In the genomic region with DNA sequence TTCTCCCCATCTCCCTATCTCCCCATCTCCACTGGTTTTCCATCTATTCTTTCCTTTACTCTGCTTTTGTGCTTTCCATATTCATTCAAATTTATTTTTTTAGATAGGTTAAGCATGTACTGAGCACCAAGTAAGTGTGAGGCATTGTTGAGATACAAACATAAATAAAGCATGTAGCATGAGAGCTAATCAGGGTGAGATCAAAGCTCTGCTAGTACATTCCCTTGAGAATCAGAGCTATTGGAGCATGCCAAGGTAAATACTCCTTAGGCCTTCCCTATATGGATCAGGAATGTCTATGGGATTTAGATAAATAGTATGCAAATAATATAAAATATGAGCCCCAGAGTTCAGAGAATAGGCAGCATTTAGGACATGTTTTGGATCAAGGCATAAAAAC, we compare ENCODE assay signal across 15 cellular contexts. TPM values are rescaled to one million over a fixed set of nuclear protein-coding genes. Genes with fewer than 3 reads are reported as not detected.
DNase-seq lines count a peak whose midpoint lies in the region; ATAC-seq, FAIRE-seq and TF ChIP-seq lines count a peak whose summit lies in the region.
"Had no signal": no experiment of that assay in that cellular context is flagged by ENCODE, and none has a peak within 500 bp of the region (broad histone marks: within the 10 kb centered on the region; RNA-seq: fewer than 3 reads in every experiment).

No MANE protein-coding gene starts in this region.

- H3K4me3 ChIP-seq in stomach = no peak overlapping the region
- H3K4me3 ChIP-seq in trophoblast cell (ENCODE audit: low read depth, low read length) = no peak overlapping the region
- H3K4me3 ChIP-seq: colonic mucosa, GM23248 had no signal

- no peak overlapping the region for H4K8ac ChIP-seq in trophoblast cell (ENCODE audit: low read depth, low read length)

- H3K18ac ChIP-seq in trophoblast cell (ENCODE audit: low read length) = no peak overlapping the region

- DNase-seq in GM19239 (ENCODE audit: insufficient read length, low spot score) (no peak), NCI-H69 (lab: John Stamatoyannopoulos, UW) (peak; percentile 75), left kidney (ENCODE audit: low read depth, low spot score) (peak; percentile 27), stomach (no peak), trophoblast cell (no peak), COLO668 (lab: John Stamatoyannopoulos, UW; ENCODE audit: unreplicated experiment) (no peak)
- DNase-seq: activated CD8-positive, alpha-beta T cell treated with anti-CD3 and anti-CD28 coated beads for 36 hours; amygdala; colonic mucosa; GM23248; mesendoderm; NCI-H1417 treated with DMSO at 0.1 percent for 48 hours had no signal

- no peak overlapping the region for H3K23ac ChIP-seq in trophoblast cell (ENCODE audit: low read length)

- peaks cover 18 to 46% (median 34%) of the 10 kb centered on the region in 4 donors for H3K4me1 ChIP-seq in stomach
- no peaks in the 10 kb centered on the region for H3K4me1 ChIP-seq in trophoblast cell (ENCODE audit: control insufficient read depth in 1 of 2, insufficient read depth in 2 of 2, low read length in 2 of 2)

- H3K27me3 ChIP-seq in stomach = no peaks in the 10 kb centered on the region
- no peaks in the 10 kb centered on the region for H3K27me3 ChIP-seq in trophoblast cell (ENCODE audit: insufficient read depth, low read length)
- H3K27me3 ChIP-seq: colonic mucosa had no signal

- H3K9ac ChIP-seq in trophoblast cell (ENCODE audit: low read length) = no peak overlapping the region
- H3K9ac ChIP-seq: GM23248 had no signal

- H3K79me2 ChIP-seq in trophoblast cell (ENCODE audit: control insufficient read depth, insufficient read depth, low read length, poor library complexity) = no peaks in the 10 kb centered on the region

- no peak overlapping the region for H2BK120ac ChIP-seq in trophoblast cell (ENCODE audit: insufficient read depth, low read length, poor library complexity)

- FAIRE-seq in GM19239 (lab: Jason Lieb, UNC) = peak; percentile 68
- FAIRE-seq: TTC549 had no signal

- no peak overlapping the region for H3K4ac ChIP-seq in trophoblast cell (ENCODE audit: low read depth, low read length)

- intact Hi-C loops in stomach (cut with DNase I; ENCODE audit: low total_unique reads) = no loop called here

- H3K9me3 ChIP-seq in stomach (no peaks in the 10 kb centered on the region), trophoblast cell (ENCODE audit: insufficient read depth, low read depth, low read length) (no peaks in the 10 kb centered on the region)
- H3K9me3 ChIP-seq: colonic mucosa had no signal

- H2BK12ac ChIP-seq in trophoblast cell (ENCODE audit: low read length) = no peak overlapping the region

- no peak for TF ChIP-seq CTCF in stomach (IDR thresholded peaks at IDR 0.05)

- H3K79me1 ChIP-seq in trophoblast cell (ENCODE audit: low read length) = no peaks in the 10 kb centered on the region

- H3K14ac ChIP-seq in trophoblast cell (ENCODE audit: low read length) = no peak overlapping the region

- no peak overlapping the region for H3K4me2 ChIP-seq in trophoblast cell (ENCODE audit: low read length)

- H3K36me3 ChIP-seq in stomach (no peaks in the 10 kb centered on the region), trophoblast cell (ENCODE audit: control insufficient read depth in 1 of 2, insufficient read depth in 2 of 2, low read length in 2 of 2) (no peaks in the 10 kb centered on the region)
- H3K36me3 ChIP-seq: colonic mucosa had no signal

- no peak for ATAC-seq in GM21390 (IDR thresholded peaks at IDR 0.05; ENCODE audit: unreplicated experiment)
- ATAC-seq: activated CD8-positive, alpha-beta T cell treated with anti-CD3 and anti-CD28 coated beads for 36 hours; activated T-helper 17 cell treated with anti-CD3 and anti-CD28 coated beads, Interleukin-2, amount 50 U/mL, for 72 hours had no signal

- no peak overlapping the region for H4K12ac ChIP-seq in trophoblast cell (ENCODE audit: low read depth, low read length)

- H2AK5ac ChIP-seq in trophoblast cell (ENCODE audit: low read length) = no peak overlapping the region

- no peak for TF ChIP-seq EP300 in stomach (IDR thresholded peaks at IDR 0.05)

- H2AFZ ChIP-seq in trophoblast cell (ENCODE audit: insufficient read depth, low read length, poor library complexity) = no peak overlapping the region
- H2AFZ ChIP-seq: GM23248 had no signal

- TF ChIP-seq POLR2A in stomach (IDR thresholded peaks at IDR 0.05) = no peak

- H2BK5ac ChIP-seq in trophoblast cell (ENCODE audit: low read depth, low read length, poor library complexity) = no peak overlapping the region

- H3K27ac ChIP-seq in stomach (peak overlapping the region in 4 of 5 donors; percentile 28 to 71 (median 68)), trophoblast cell (ENCODE audit: low read depth, low read length) (no peak overlapping the region)
- H3K27ac ChIP-seq: colonic mucosa, GM23248 had no signal

- no peak overlapping the region for H4K91ac ChIP-seq in trophoblast cell (ENCODE audit: low read depth, low read length)

RNA-seq across cellular contexts. Expression of gene BABAM2, which starts 25.3 kb away (rescaled TPM):
- 10 to 100 TPM; 14.2 to 41.4 (median 24.1) TPM for total RNA-seq in stomach
- 10 to 100 TPM; 16.0 to 24.3 (median 16.2) TPM for polyA plus RNA-seq in stomach
- polyA plus RNA-seq in trophoblast cell (2013) = 27.7 and 29.7 TPM in 2 replicates

RNA-seq across cellular contexts. Expression of gene RBKS, which starts 25.7 kb away (rescaled TPM):
- 1 to 10 TPM in 2 of 5 donors, not detected in 3; 2.7 to 2.9 TPM for total RNA-seq in stomach
- polyA plus RNA-seq in stomach = 1 to 10 TPM in 2 of 3 donors, under 1 TPM in 1; 0.76 to 1.9 (median 1.4) TPM
- polyA plus RNA-seq in trophoblast cell (2013) = 1.6 TPM in 2 replicates

Comparison
In these comparisons a context has a peak if more than half of its experiments do, and no peak if none do; other contexts are left out.
1. DNase-seq: peak in NCI-H69 (single experiment) and left kidney (single experiment); none in GM19239 (single experiment), stomach (single experiment), trophoblast cell (0 of 2) and COLO668 (single experiment).